In genomic region chr9:70883056-70883455, GRCh38 we compare ENCODE assay signal across 29 cellular contexts.
DNase-seq lines count a peak whose midpoint lies in the region; ATAC-seq and TF ChIP-seq lines count a peak whose summit lies in the region.
"Had no signal": no experiment of that assay in that cellular context is flagged by ENCODE, and none has a peak within 500 bp of the region (broad histone marks: within the 10 kb centered on the region; RNA-seq: fewer than 3 reads in every experiment).

No MANE protein-coding gene starts in this region.

- no peak overlapping the region for H2BK120ac ChIP-seq in mesendoderm (ENCODE audit: low read depth, low read length)

- no peak overlapping the region for H4K5ac ChIP-seq in mesendoderm (ENCODE audit: low read length)

- no CpG with 5 or more reads among the region's 1 CpG for WGBS in mesendoderm (ENCODE audit: extremely low coverage, insufficient coverage, low lambda C conversion rate)

- no peak overlapping the region for H3K18ac ChIP-seq in mesendoderm (ENCODE audit: low read length)

- H2AK5ac ChIP-seq in mesendoderm (ENCODE audit: low read length): no peak overlapping the region

- no peaks in the 10 kb centered on the region for H3K4me1 ChIP-seq in mesendoderm (ENCODE audit: control insufficient read depth, low read depth, low read length)
- H3K4me1 ChIP-seq in Karpas-422 (ENCODE audit: low read length): no peaks in the 10 kb centered on the region
- H3K4me1 ChIP-seq: foreskin keratinocyte, Peyer's patch, prostate gland, testis, vagina had no signal

- no peak for ATAC-seq in GM21360 (IDR thresholded peaks at IDR 0.05; ENCODE audit: unreplicated experiment)
- ATAC-seq: foreskin keratinocyte; stimulated activated effector memory CD8-positive, alpha-beta T cell treated with anti-CD3 and anti-CD28 coated beads, Interleukin-12 subunit alpha, Interleukin-12 subunit beta, amount 100 ng/mL, for 72 hours; T-helper 17 cell had no signal

- no peak overlapping the region for H2BK5ac ChIP-seq in mesendoderm (ENCODE audit: low read length)

- H2BK15ac ChIP-seq in mesendoderm (replicated peaks; ENCODE audit: low read depth): no peak overlapping the region

- H3K4me3 ChIP-seq in choroid plexus epithelial cell (ENCODE audit: low read depth, low read length) (no peak overlapping the region), mesendoderm (ENCODE audit: low read length) (no peak overlapping the region), Karpas-422 (ENCODE audit: low read length) (no peak overlapping the region)
- H3K4me3 ChIP-seq: hepatocyte, lung, Peyer's patch, prostate gland, skin epidermis, testis, vagina had no signal

- H3K23ac ChIP-seq in mesendoderm (ENCODE audit: low read length): no peak overlapping the region

- H3K9me3 ChIP-seq in Karpas-422 (ENCODE audit: low read length): no peaks in the 10 kb centered on the region
- H3K9me3 ChIP-seq: neutrophil, Peyer's patch, prostate gland, testis, vagina had no signal

- no peak overlapping the region for H4K8ac ChIP-seq in mesendoderm (ENCODE audit: low read depth, low read length)

- no peaks in the 10 kb centered on the region for H3K79me1 ChIP-seq in mesendoderm (ENCODE audit: low read length)

- TF ChIP-seq CTCF in choroid plexus epithelial cell (conservative IDR thresholded peaks at IDR 0.05; ENCODE audit: low read depth, low read length): no peak

- H2AFZ ChIP-seq in Karpas-422 (ENCODE audit: low read length): no peak overlapping the region
- H2AFZ ChIP-seq: hepatocyte had no signal

- H3K79me2 ChIP-seq in mesendoderm (ENCODE audit: control insufficient read depth, insufficient read depth, low read length) (no peaks in the 10 kb centered on the region), Karpas-422 (ENCODE audit: low read length) (no peaks in the 10 kb centered on the region)
- H3K79me2 ChIP-seq: hepatocyte had no signal

- H3K27ac ChIP-seq in mesendoderm (ENCODE audit: low read depth, low read length): no peak overlapping the region
- no peak overlapping the region for H3K27ac ChIP-seq in Karpas-422 (ENCODE audit: low read length)
- H3K27ac ChIP-seq: foreskin keratinocyte, hepatocyte, neutrophil, Peyer's patch, prostate gland, skin epidermis, testis, vagina, VCaP had no signal

- H3K9me2 ChIP-seq in Karpas-422 (replicated peaks; ENCODE audit: insufficient read depth, low read length): no peaks in the 10 kb centered on the region

- H3K56ac ChIP-seq in mesendoderm (ENCODE audit: low read length): no peak overlapping the region

- H3K9ac ChIP-seq in mesendoderm (ENCODE audit: low read length) (no peak overlapping the region), Karpas-422 (ENCODE audit: low read length) (no peak overlapping the region)

- H4K20me1 ChIP-seq in Karpas-422 (ENCODE audit: insufficient read depth, low read depth, low read length): no peaks in the 10 kb centered on the region

- H3K4me2 ChIP-seq in mesendoderm (ENCODE audit: low read length) (no peak overlapping the region), Karpas-422 (ENCODE audit: low read depth, low read length, poor library complexity, severe bottlenecking) (no peak overlapping the region)
- H3K4me2 ChIP-seq: hepatocyte had no signal

- no peak overlapping the region for H3K4ac ChIP-seq in mesendoderm (ENCODE audit: low read depth, low read length)

- peak; percentile 49 for DNase-seq in EL
- peak; percentile 50 for DNase-seq in NCI-H226
- peak; percentile 15 for DNase-seq in choroid plexus epithelial cell (ENCODE audit: low read depth)
- peak; percentile 11 for DNase-seq in mesendoderm
- no peak for DNase-seq in NCI-H748 treated with DMSO at 0.1 percent for 48 hours (lab: John Stamatoyannopoulos, UW)
- DNase-seq in Karpas-422: no peak
- DNase-seq in NCI-H2107 treated with DMSO at 0.1 percent for 48 hours (lab: John Stamatoyannopoulos, UW; ENCODE audit: unreplicated experiment): no peak
- DNase-seq: activated CD4-positive, alpha-beta T cell treated with anti-CD3 and anti-CD28 coated beads, Interleukin-2, amount 10 ng/mL, durations not matched to agents 24 days and 14 days; activated naive CD8-positive, alpha-beta T cell treated with anti-CD3 and anti-CD28 coated beads, Interleukin-2, amount 10 ng/mL, durations not matched to agents 7 days and 5 days; CD4-positive, CD25-positive, alpha-beta regulatory T cell; dermis blood vessel endothelial cell; H9; Kasumi-1; NCI-H1105 treated with DMSO at 0.1 percent for 48 hours; NCI-H510A; Peyer's patch; stimulated activated CD4-positive, alpha-beta T cell treated with anti-CD3 and anti-CD28 coated beads, Interleukin-1b, Interleukin-23, amount 100 ng/mL, for 48 hours; T-helper 17 cell; testis had no signal

- no peaks in the 10 kb centered on the region for H3K27me3 ChIP-seq in mesendoderm (ENCODE audit: insufficient read depth, low read length, poor library complexity)
- H3K27me3 ChIP-seq in Karpas-422 (ENCODE audit: low read length): no peaks in the 10 kb centered on the region
- H3K27me3 ChIP-seq: foreskin keratinocyte, hepatocyte, neutrophil, Peyer's patch, testis, vagina had no signal

- H3K36me3 ChIP-seq in mesendoderm (ENCODE audit: control insufficient read depth, insufficient read depth, low read length): no peaks in the 10 kb centered on the region
- H3K36me3 ChIP-seq in Karpas-422 (ENCODE audit: insufficient read depth, low read length): no peaks in the 10 kb centered on the region
- H3K36me3 ChIP-seq: neutrophil, Peyer's patch, prostate gland, vagina had no signal

Comparison
In these comparisons a context has a peak if more than half of its experiments do, and no peak if none do; other contexts are left out.
1. DNase-seq: peak in EL (single experiment), NCI-H226 (single experiment), choroid plexus epithelial cell (single experiment) and mesendoderm (single experiment); none in NCI-H748 treated with DMSO at 0.1 percent for 48 hours (single experiment), Karpas-422 (single experiment) and NCI-H2107 treated with DMSO at 0.1 percent for 48 hours (single experiment).